Comparison of ENCODE assay signal across 8 cellular contexts in genomic region chr17:18217412-18218015, GRCh38. TPM values are rescaled to one million over a fixed set of nuclear protein-coding genes. Genes with fewer than 3 reads are reported as not detected.
DNase-seq lines count a peak whose midpoint lies in the region; ATAC-seq and TF ChIP-seq lines count a peak whose summit lies in the region.

No MANE protein-coding gene starts in this region.

- H3K79me2 ChIP-seq in PC-3 (ENCODE audit: low read length), result no peaks in the 10 kb centered on the region

- intact Hi-C loops in CD14-positive monocyte (cut with micrococcal nuclease) (no loop called here), PC-3 (cut with micrococcal nuclease) (no loop called here), stomach (cut with DNase I; ENCODE audit: low total_unique reads) (no loop called here)

- H3K36me3 ChIP-seq in PC-3 (ENCODE audit: low read depth, low read length) (no peaks in the 10 kb centered on the region), stomach (peaks cover 0 to 10% (median 0%) of the 10 kb centered on the region in 4 donors)

- no peaks in the 10 kb centered on the region for H3K4me1 Mint-ChIP-seq in CD14-positive monocyte
- no peaks in the 10 kb centered on the region for H3K4me1 Mint-ChIP-seq in activated T-cell treated with anti-CD3 and anti-CD28 coated beads, Interleukin-2, amount 50 U/mL, for 4 hours (ENCODE audit: low read depth)
- no peaks in the 10 kb centered on the region for H3K4me1 Mint-ChIP-seq in neural crest cell

- H3F3A ChIP-seq in PC-3 (ENCODE audit: low read length, unreplicated experiment), result no peaks in the 10 kb centered on the region

- TF ChIP-seq CTCF in CD14-positive monocyte (IDR thresholded peaks at IDR 0.05), result peak; percentile 91
- TF ChIP-seq CTCF in PC-3 (conservative IDR thresholded peaks at IDR 0.05; ENCODE audit: low read depth, low read length), result peak; percentile 91
- peak; percentile 97 for TF ChIP-seq CTCF in fibroblast of mammary gland (conservative IDR thresholded peaks at IDR 0.05; ENCODE audit: control insufficient read depth, insufficient read depth, low read depth, low read length)
- peak; percentile 87 for TF ChIP-seq CTCF in neural crest cell (conservative IDR thresholded peaks at IDR 0.05)
- TF ChIP-seq CTCF in stomach (IDR thresholded peaks at IDR 0.05), result peak in 5 of 7 experiments; percentile 82 to 98 (median 94)

- CTCF ChIA-PET in HEK293T (lab: Yijun Ruan, JAX) (interaction anchor here (0.6 to 1.6 kb wide), 4 partner anchors 25 to 70 kb away, joined by 3 to 9 read pairs (median 6); no protein-coding TSS in a partner anchor), PC-3 (lab: Charles Lee) (interaction anchor here (0.6 kb wide), 1 partner anchor 742 kb away, joined by 4 read pairs; no protein-coding TSS in a partner anchor)

- 8 to 13% (median 9%) methylated on average over 5 to 6 of the region's 6 CpGs for WGBS in stomach, 5 donors

- no peaks in the 10 kb centered on the region for H3K9me2 ChIP-seq in PC-3 (replicated peaks; ENCODE audit: low read length)

- H3K27ac ChIP-seq in PC-3 (ENCODE audit: low read length), result no peak overlapping the region
- no peak overlapping the region for H3K27ac ChIP-seq in stomach

- POLR2A ChIA-PET in HEK293T (lab: Yijun Ruan, JAX) (interaction anchor here (1.5 kb wide), 1 partner anchor 34 kb away, joined by 4 read pairs; the partner anchor contains the start of gene ALKBH5), PC-3 (lab: Charles Lee; ENCODE audit: unreplicated experiment) (no interaction called here)

- H3K9ac ChIP-seq in PC-3 (ENCODE audit: low read length), result no peak overlapping the region

- peak; percentile 65 for DNase-seq in CD14-positive monocyte (ENCODE audit: low spot score)
- peak; percentile 88 for DNase-seq in HEK293T (ENCODE audit: extremely low spot score)
- DNase-seq in PC-3, result peak; percentile 84
- peak; percentile 68 for DNase-seq in activated T-cell treated with anti-CD3 and anti-CD28 coated beads, Interleukin-2, amount 50 U/mL, for 4 hours
- DNase-seq in fibroblast of mammary gland (ENCODE audit: low read depth), result peak; percentile 62
- peak; percentile 91 for DNase-seq in neural crest cell (ENCODE audit: low read depth, low spot score)
- DNase-seq in stomach, result peak; percentile 82

- H3K36me3 Mint-ChIP-seq in CD14-positive monocyte, result peaks cover 0 to 4% of the 10 kb centered on the region in 2 donors
- H3K36me3 Mint-ChIP-seq in activated T-cell treated with anti-CD3 and anti-CD28 coated beads, Interleukin-2, amount 50 U/mL, for 4 hours (ENCODE audit: insufficient read depth), result no peaks in the 10 kb centered on the region
- H3K36me3 Mint-ChIP-seq in neural crest cell (ENCODE audit: low read depth), result no peaks in the 10 kb centered on the region

- H3K27me3 Mint-ChIP-seq in CD14-positive monocyte (ENCODE audit: low read depth in 3 of 3), result peaks cover 0 to 2% (median 2%) of the 10 kb centered on the region in 3 donors
- H3K27me3 Mint-ChIP-seq in activated T-cell treated with anti-CD3 and anti-CD28 coated beads, Interleukin-2, amount 50 U/mL, for 4 hours (ENCODE audit: low read depth), result no peaks in the 10 kb centered on the region
- H3K27me3 Mint-ChIP-seq in neural crest cell (ENCODE audit: low read depth), result no peaks in the 10 kb centered on the region

- no peaks in the 10 kb centered on the region for H3K27me3 ChIP-seq in PC-3 (ENCODE audit: low read length)
- no peaks in the 10 kb centered on the region for H3K27me3 ChIP-seq in stomach

- peak; percentile 83 for ATAC-seq in PC-3
- peak; percentile 92 to 95 for ATAC-seq in activated T-cell treated with anti-CD3 and anti-CD28 coated beads, Interleukin-2, amount 50 U/mL, for 4 hours
- ATAC-seq in HG03460 (IDR thresholded peaks at IDR 0.05; ENCODE audit: unreplicated experiment), result no peak

- no peak overlapping the region for H3K4me2 ChIP-seq in PC-3 (ENCODE audit: low read length)

- H2AFZ ChIP-seq in PC-3 (ENCODE audit: low read length), result no peak overlapping the region

- H3K4me3 Mint-ChIP-seq in CD14-positive monocyte, result no peak overlapping the region
- H3K4me3 Mint-ChIP-seq in activated T-cell treated with anti-CD3 and anti-CD28 coated beads, Interleukin-2, amount 50 U/mL, for 4 hours, result no peak overlapping the region
- peak overlapping the region; percentile 21 for H3K4me3 Mint-ChIP-seq in neural crest cell

- H3K4me1 ChIP-seq in PC-3 (ENCODE audit: insufficient read depth, low read length) (peaks cover 8% of the 10 kb centered on the region), stomach (peaks cover 0 to 24% (median 15%) of the 10 kb centered on the region in 4 donors)

- TF ChIP-seq POLR2A in stomach (IDR thresholded peaks at IDR 0.05), result no peak

- no peak for TF ChIP-seq EP300 in stomach (IDR thresholded peaks at IDR 0.05)

- no peaks in the 10 kb centered on the region for H4K20me1 ChIP-seq in PC-3 (ENCODE audit: low read length)

- H3K9me3 ChIP-seq in PC-3 (ENCODE audit: low read length), result no peaks in the 10 kb centered on the region
- no peaks in the 10 kb centered on the region for H3K9me3 ChIP-seq in stomach

- H3K9me3 Mint-ChIP-seq in CD14-positive monocyte (no peaks in the 10 kb centered on the region), neural crest cell (no peaks in the 10 kb centered on the region)
- no peaks in the 10 kb centered on the region for H3K9me3 Mint-ChIP-seq in activated T-cell treated with anti-CD3 and anti-CD28 coated beads, Interleukin-2, amount 50 U/mL, for 4 hours

- H3K27ac Mint-ChIP-seq in CD14-positive monocyte, result peak overlapping the region in 1 of 7 donors; percentile 6
- no peak overlapping the region for H3K27ac Mint-ChIP-seq in neural crest cell (ENCODE audit: unreplicated experiment)

- no TSS peak for BruUV-seq in PC-3 (replicated peaks; lab: Mats Ljungman, UMichigan)

- H3K4me3 ChIP-seq in PC-3 (ENCODE audit: low read length), result no peak overlapping the region
- H3K4me3 ChIP-seq in fibroblast of mammary gland (ENCODE audit: control insufficient read depth, low read depth, low read length), result no peak overlapping the region
- no peak overlapping the region for H3K4me3 ChIP-seq in stomach

TF ChIP-seq in HEK293T, 16 proteins besides CTCF, POLR2A, EP300 and RAD21:
- TF ChIP-seq ARNT (IDR thresholded peaks at IDR 0.05), result no peak
- no peak for TF ChIP-seq SP1 (IDR thresholded peaks at IDR 0.05)
- no peak for TF ChIP-seq SUZ12 (IDR thresholded peaks at IDR 0.05)
- no peak for TF ChIP-seq ELF4 (IDR thresholded peaks at IDR 0.05)
- no peak for TF ChIP-seq PKNOX1 (IDR thresholded peaks at IDR 0.05)
- TF ChIP-seq FOXK2 (IDR thresholded peaks at IDR 0.05), result no peak
- no peak for TF ChIP-seq L3MBTL2 (conservative IDR thresholded peaks at IDR 0.05)
- no peak for TF ChIP-seq BHLHE40 (IDR thresholded peaks at IDR 0.05; ENCODE audit: borderline replicate concordance)
- no peak for TF ChIP-seq ZNF384 (IDR thresholded peaks at IDR 0.05)
- no peak for TF ChIP-seq CTBP1 (IDR thresholded peaks at IDR 0.05; ENCODE audit: borderline replicate concordance)
- no peak for TF ChIP-seq NFRKB (IDR thresholded peaks at IDR 0.05)

RNA-seq across cellular contexts. Expression of gene LLGL1, which starts 7.9 kb away (rescaled TPM):
- polyA plus RNA-seq in CD14-positive monocyte (under 1 TPM; 0.52 to 0.76 TPM), stomach (1 to 10 TPM; 5.2 to 9.0 (median 5.5) TPM)
- total RNA-seq in PC-3 (2014; rRNA removed) (47.4 and 60.6 TPM in 2 replicates), neural crest cell (93.3 and 99.3 TPM in 2 replicates), stomach (10 to 100 TPM in 4 of 5 donors, 1 to 10 TPM in 1; 5.8 to 19.7 (median 10.5) TPM)
- total RNA-seq in activated T-cell treated with anti-CD3 and anti-CD28 coated beads, Interleukin-2, amount 50 U/mL, for 4 hours, result 10 to 100 TPM; 18.1 to 19.8 (median 19.0) TPM

RNA-seq across cellular contexts. Expression of gene ALKBH5, which starts 33.9 kb away (rescaled TPM):
- polyA plus RNA-seq in CD14-positive monocyte (10 to 100 TPM; 78.9 to 79.1 TPM), stomach (10 to 100 TPM; 32.8 to 41.1 (median 36.7) TPM)
- total RNA-seq in PC-3 (2014; rRNA removed) (207 and 227 TPM in 2 replicates), neural crest cell (104 and 109 TPM in 2 replicates), stomach (10 to 100 TPM; 38.8 to 66.7 (median 58.9) TPM)
- 100 to 1,000 TPM; 112 to 120 (median 114) TPM for total RNA-seq in activated T-cell treated with anti-CD3 and anti-CD28 coated beads, Interleukin-2, amount 50 U/mL, for 4 hours

RNA-seq across cellular contexts. Expression of gene FLII, which starts 41.0 kb away (rescaled TPM):
- 100 to 1,000 TPM; 145 to 227 TPM for polyA plus RNA-seq in CD14-positive monocyte
- total RNA-seq in PC-3 (2014; rRNA removed), result 537 and 742 TPM in 2 replicates
- total RNA-seq in activated T-cell treated with anti-CD3 and anti-CD28 coated beads, Interleukin-2, amount 50 U/mL, for 4 hours, result 100 to 1,000 TPM; 235 to 264 (median 244) TPM
- 181 and 183 TPM in 2 replicates for total RNA-seq in neural crest cell
- total RNA-seq in stomach, result 100 to 1,000 TPM; 107 to 677 (median 423) TPM
- polyA plus RNA-seq in stomach, result 100 to 1,000 TPM; 114 to 237 (median 157) TPM

RNA-seq across cellular contexts. Expression of gene MIEF2, which starts 42.9 kb away (rescaled TPM):
- polyA plus RNA-seq in CD14-positive monocyte (1 to 10 TPM; 4.9 to 6.1 TPM), stomach (1 to 10 TPM; 2.1 to 7.5 (median 2.9) TPM)
- total RNA-seq in PC-3 (2014; rRNA removed) (16.6 and 17.5 TPM in 2 replicates), neural crest cell (8.8 and 12.2 TPM in 2 replicates), stomach (100 to 1,000 TPM in 1 of 5 donors, 10 to 100 TPM in 3, 1 to 10 TPM in 1; 5.2 to 254 (median 12.5) TPM)
- 1 to 10 TPM; 1.5 to 3.0 (median 2.1) TPM for total RNA-seq in activated T-cell treated with anti-CD3 and anti-CD28 coated beads, Interleukin-2, amount 50 U/mL, for 4 hours
